In genomic region chr4:83293305-83294046, GRCh38 we compare ENCODE assay signal across 29 cellular contexts. TPM values are rescaled to one million over a fixed set of nuclear protein-coding genes. Genes with fewer than 3 reads are reported as not detected.
DNase-seq lines count a peak whose midpoint lies in the region; ATAC-seq and TF ChIP-seq lines count a peak whose summit lies in the region.
"Had no signal": no experiment of that assay in that cellular context is flagged by ENCODE, and none has a peak within 500 bp of the region (broad histone marks: within the 10 kb centered on the region; RNA-seq: fewer than 3 reads in every experiment).

No MANE protein-coding gene starts in this region.

- H3K36me3 Mint-ChIP-seq in activated naive CD4-positive, alpha-beta T cell treated with anti-CD3 and anti-CD28 coated beads, Interleukin-2, amount 10 ng/mL, durations not matched to agents 7 days and 5 days: peaks cover 22% of the 10 kb centered on the region
- H3K36me3 Mint-ChIP-seq in T-helper 17 cell (ENCODE audit: low read depth): peaks cover 3% of the 10 kb centered on the region
- no peaks in the 10 kb centered on the region for H3K36me3 Mint-ChIP-seq in stimulated activated effector memory CD8-positive, alpha-beta T cell treated with anti-CD3 and anti-CD28 coated beads, Interleukin-12 subunit alpha, Interleukin-12 subunit beta, amount 100 ng/mL, for 72 hours
- peaks cover 14% of the 10 kb centered on the region for H3K36me3 Mint-ChIP-seq in CD8-positive, alpha-beta T cell

- H3K4me2 ChIP-seq in KMS-11: peak overlapping the region; percentile 50
- H3K4me2 ChIP-seq: BLaER1, GM23338, PC-9 had no signal

- peak overlapping the region; percentile 4 for H3K27ac Mint-ChIP-seq in activated naive CD4-positive, alpha-beta T cell treated with anti-CD3 and anti-CD28 coated beads, Interleukin-2, amount 10 ng/mL, durations not matched to agents 7 days and 5 days
- H3K27ac Mint-ChIP-seq in T-helper 17 cell: peak overlapping the region; percentile 82
- H3K27ac Mint-ChIP-seq in stimulated activated effector memory CD8-positive, alpha-beta T cell treated with anti-CD3 and anti-CD28 coated beads, Interleukin-12 subunit alpha, Interleukin-12 subunit beta, amount 100 ng/mL, for 72 hours: peak overlapping the region; percentile 41
- no peak overlapping the region for H3K27ac Mint-ChIP-seq in CD8-positive, alpha-beta T cell
- H3K27ac Mint-ChIP-seq: CD4-positive, alpha-beta T cell; GM23338; H9 had no signal

- no peaks in the 10 kb centered on the region for H4K20me1 ChIP-seq in KMS-11 (ENCODE audit: insufficient read depth)
- H4K20me1 ChIP-seq: BLaER1 had no signal

- H3K4me1 Mint-ChIP-seq in activated naive CD4-positive, alpha-beta T cell treated with anti-CD3 and anti-CD28 coated beads, Interleukin-2, amount 10 ng/mL, durations not matched to agents 7 days and 5 days: peaks cover 12% of the 10 kb centered on the region
- peaks cover 15% of the 10 kb centered on the region for H3K4me1 Mint-ChIP-seq in T-helper 17 cell
- peaks cover 11% of the 10 kb centered on the region for H3K4me1 Mint-ChIP-seq in stimulated activated effector memory CD8-positive, alpha-beta T cell treated with anti-CD3 and anti-CD28 coated beads, Interleukin-12 subunit alpha, Interleukin-12 subunit beta, amount 100 ng/mL, for 72 hours
- peaks cover 12% of the 10 kb centered on the region for H3K4me1 Mint-ChIP-seq in CD8-positive, alpha-beta T cell (ENCODE audit: low read depth)
- H3K4me1 Mint-ChIP-seq: GM23338, H9 had no signal

- H2AFZ ChIP-seq in KMS-11 (ENCODE audit: low read depth): peak overlapping the region; percentile 79
- H2AFZ ChIP-seq: GM23338, PC-9 had no signal

- POLR2A ChIA-PET in CD8-positive, alpha-beta T cell (lab: Charles Lee): interaction anchor here (0.6 to 2.1 kb wide), 3 partner anchors 9 to 232 kb away, joined by 3 to 4 read pairs (median 3); partner anchors contain the start of gene COQ2

- H3K27ac ChIP-seq in KMS-11 (peak overlapping the region; percentile 50), psoas muscle (no peak overlapping the region)
- H3K27ac ChIP-seq in CD8-positive, alpha-beta T cell (ENCODE audit: low read depth, low read length): no peak overlapping the region
- H3K27ac ChIP-seq: BLaER1, PC-9 had no signal

- H3K27me3 ChIP-seq in KMS-11 (ENCODE audit: insufficient read depth, low read depth) (no peaks in the 10 kb centered on the region), psoas muscle (ENCODE audit: insufficient read depth in 3 of 3, low read length in 2 of 3) (no peaks in the 10 kb centered on the region)
- no peaks in the 10 kb centered on the region for H3K27me3 ChIP-seq in CD8-positive, alpha-beta T cell (ENCODE audit: insufficient read depth, low read length)
- H3K27me3 ChIP-seq: BLaER1 had no signal

- peak overlapping the region; percentile 9; the same call in 1 of the 2 replicates for H3K9ac ChIP-seq in KMS-11
- H3K9ac ChIP-seq: BLaER1 had no signal

- intact Hi-C loops in psoas muscle (cut with DNase I): no loop called here
- intact Hi-C loops in CD8-positive, alpha-beta T cell (cut with DNase I, micrococcal nuclease): no loop called here

- H3K9me3 Mint-ChIP-seq in activated naive CD4-positive, alpha-beta T cell treated with anti-CD3 and anti-CD28 coated beads, Interleukin-2, amount 10 ng/mL, durations not matched to agents 7 days and 5 days: peaks cover 6% of the 10 kb centered on the region
- no peaks in the 10 kb centered on the region for H3K9me3 Mint-ChIP-seq in stimulated activated effector memory CD8-positive, alpha-beta T cell treated with anti-CD3 and anti-CD28 coated beads, Interleukin-12 subunit alpha, Interleukin-12 subunit beta, amount 100 ng/mL, for 72 hours
- H3K9me3 Mint-ChIP-seq in CD8-positive, alpha-beta T cell: no peaks in the 10 kb centered on the region
- H3K9me3 Mint-ChIP-seq: CD4-positive, alpha-beta T cell had no signal

- CTCF ChIA-PET in activated naive CD4-positive, alpha-beta T cell treated with anti-CD3 and anti-CD28 coated beads, Interleukin-2, amount 10 ng/mL, durations not matched to agents 7 days and 5 days (lab: Charles Lee): interaction anchor here (1.6 to 2.6 kb wide), 3 partner anchors 9 to 95 kb away, joined by 3 to 9 read pairs (median 3); partner anchors contain the start of gene COQ2
- CTCF ChIA-PET in CD8-positive, alpha-beta T cell (lab: Charles Lee): interaction anchor here (0.9 to 1.7 kb wide), 5 partner anchors 9 to 33 kb away, joined by 3 to 6 read pairs (median 3); partner anchors contain the start of gene COQ2

- no peak for TF ChIP-seq CTCF in KMS-11 (conservative IDR thresholded peaks at IDR 0.05; ENCODE audit: low read depth, low read length)
- TF ChIP-seq CTCF in psoas muscle (IDR thresholded peaks at IDR 0.05): no peak
- TF ChIP-seq CTCF in CD8-positive, alpha-beta T cell (IDR thresholded peaks at IDR 0.05): no peak

- no peaks in the 10 kb centered on the region for H3K27me3 Mint-ChIP-seq in activated naive CD4-positive, alpha-beta T cell treated with anti-CD3 and anti-CD28 coated beads, Interleukin-2, amount 10 ng/mL, durations not matched to agents 7 days and 5 days
- no peaks in the 10 kb centered on the region for H3K27me3 Mint-ChIP-seq in T-helper 17 cell
- no peaks in the 10 kb centered on the region for H3K27me3 Mint-ChIP-seq in CD8-positive, alpha-beta T cell (ENCODE audit: low read depth)
- H3K27me3 Mint-ChIP-seq: CD4-positive, alpha-beta T cell had no signal

- H3K4me3 ChIP-seq in KMS-11 (IDR thresholded peaks at IDR 0.05; ENCODE audit: insufficient read depth, low read depth, low read length): no peak overlapping the region
- no peak overlapping the region for H3K4me3 ChIP-seq in psoas muscle
- no peak overlapping the region for H3K4me3 ChIP-seq in CD8-positive, alpha-beta T cell (ENCODE audit: low read depth, low read length)
- H3K4me3 ChIP-seq: BLaER1, GM12878, GM23338, PC-9 had no signal

- H3K36me3 ChIP-seq in KMS-11 (ENCODE audit: insufficient read depth) (no peaks in the 10 kb centered on the region), psoas muscle (ENCODE audit: insufficient read depth in 1 of 2, low read depth in 1 of 2) (no peaks in the 10 kb centered on the region)
- no peaks in the 10 kb centered on the region for H3K36me3 ChIP-seq in CD8-positive, alpha-beta T cell (ENCODE audit: insufficient read depth, low read length)

- DNase-seq in activated naive CD4-positive, alpha-beta T cell treated with anti-CD3 and anti-CD28 coated beads, Interleukin-2, amount 10 ng/mL, durations not matched to agents 7 days and 5 days: no peak
- no peak for DNase-seq in activated naive CD4-positive, alpha-beta T cell treated with anti-CD3 and anti-CD28 coated beads, Interleukin-2, amount 50 U/mL, for 16 hours
- no peak for DNase-seq in T-helper 17 cell
- no peak for DNase-seq in stimulated activated effector memory CD8-positive, alpha-beta T cell treated with anti-CD3 and anti-CD28 coated beads, Interleukin-12 subunit alpha, Interleukin-12 subunit beta, amount 100 ng/mL, for 72 hours (ENCODE audit: low spot score in 2 of 2)
- DNase-seq in psoas muscle: no peak
- DNase-seq in CD8-positive, alpha-beta T cell: no peak
- DNase-seq: CD4-positive, alpha-beta T cell; DMS 273 treated with DMSO at 0.1 percent for 48 hours; DMS79; EL; GDM1; H9; KG1; NCI-H1105; NCI-H1436 treated with DMSO at 0.1 percent for 48 hours; NCI-H187 treated with DMSO at 0.1 percent for 48 hours; NCI-H2107; NCI-H446; NCI-H524 treated with DMSO at 0.1 percent for 48 hours; NCI-H774; NK-92 treated with Interleukin-12 subunit alpha and Interleukin-12 subunit beta, amount 100 ng/mL, for 24 hours; PC-9; SHP77 treated with DMSO at 0.1 percent for 48 hours; SW 1271 had no signal

- H3K9me3 ChIP-seq in T-helper 17 cell (ENCODE audit: control insufficient read depth, low read length, poor library complexity, severe bottlenecking) (no peaks in the 10 kb centered on the region), psoas muscle (no peaks in the 10 kb centered on the region)
- no peaks in the 10 kb centered on the region for H3K9me3 ChIP-seq in CD8-positive, alpha-beta T cell (ENCODE audit: low read length)

- peak; percentile 24 for ATAC-seq in T-helper 17 cell
- ATAC-seq in stimulated activated effector memory CD8-positive, alpha-beta T cell treated with anti-CD3 and anti-CD28 coated beads, Interleukin-12 subunit alpha, Interleukin-12 subunit beta, amount 100 ng/mL, for 72 hours: no peak
- no peak for ATAC-seq in psoas muscle
- ATAC-seq in HG03135 (IDR thresholded peaks at IDR 0.05; ENCODE audit: unreplicated experiment): no peak
- ATAC-seq in CD8-positive, alpha-beta T cell: no peak
- ATAC-seq: GM12878, GM23338 had no signal

- no peaks in the 10 kb centered on the region for H3K79me2 ChIP-seq in KMS-11 (ENCODE audit: insufficient read depth, low read depth)

- H3K4me1 ChIP-seq in KMS-11 (ENCODE audit: low read depth, poor library complexity, severe bottlenecking) (peaks cover 51% of the 10 kb centered on the region), psoas muscle (no peaks in the 10 kb centered on the region)
- H3K4me1 ChIP-seq in CD8-positive, alpha-beta T cell (ENCODE audit: insufficient read depth, low read length): peaks cover 3% of the 10 kb centered on the region

- WGBS in psoas muscle, 3 donors: 78 to 81% (median 81%) methylated on average over 8 of the region's 8 CpGs

- no peak overlapping the region for H3K4me3 Mint-ChIP-seq in activated naive CD4-positive, alpha-beta T cell treated with anti-CD3 and anti-CD28 coated beads, Interleukin-2, amount 10 ng/mL, durations not matched to agents 7 days and 5 days
- peak overlapping the region; percentile 66 for H3K4me3 Mint-ChIP-seq in T-helper 17 cell
- peak overlapping the region; percentile 22 for H3K4me3 Mint-ChIP-seq in stimulated activated effector memory CD8-positive, alpha-beta T cell treated with anti-CD3 and anti-CD28 coated beads, Interleukin-12 subunit alpha, Interleukin-12 subunit beta, amount 100 ng/mL, for 72 hours
- no peak overlapping the region for H3K4me3 Mint-ChIP-seq in CD8-positive, alpha-beta T cell
- H3K4me3 Mint-ChIP-seq: CD4-positive, alpha-beta T cell; GM23338; H9 had no signal

RNA-seq across cellular contexts. Expression of gene COQ2, which starts 8.9 kb away (rescaled TPM):
- total RNA-seq in T-helper 17 cell (1 to 10 TPM; 4.7 to 5.5 TPM), psoas muscle (10 to 100 TPM; 11.6 to 29.1 (median 20.3) TPM)
- 10 to 100 TPM in 1 of 3 donors, 1 to 10 TPM in 2; 6.4 to 12.4 (median 7.6) TPM for polyA plus RNA-seq in psoas muscle
- 1 to 10 TPM; 9.0 to 9.8 TPM for total RNA-seq in CD8-positive, alpha-beta T cell

RNA-seq across cellular contexts. Expression of gene HPSE, which starts 41.2 kb away (rescaled TPM):
- 1 to 10 TPM; 7.1 to 8.6 TPM for total RNA-seq in T-helper 17 cell
- total RNA-seq in psoas muscle: under 1 TPM; 0.34 to 0.64 (median 0.43) TPM
- under 1 TPM; 0.06 to 0.13 (median 0.08) TPM for polyA plus RNA-seq in psoas muscle
- 1 to 10 TPM; 1.1 to 1.3 TPM for total RNA-seq in CD8-positive, alpha-beta T cell

Comparison
In these comparisons a context has a peak if more than half of its experiments do, and no peak if none do; other contexts are left out.
1. H3K4me3 Mint-ChIP-seq: peak in T-helper 17 cell (single experiment) and stimulated activated effector memory CD8-positive, alpha-beta T cell treated with anti-CD3 and anti-CD28 coated beads, Interleukin-12 subunit alpha, Interleukin-12 subunit beta, amount 100 ng/mL, for 72 hours (single experiment); none in activated naive CD4-positive, alpha-beta T cell treated with anti-CD3 and anti-CD28 coated beads, Interleukin-2, amount 10 ng/mL, durations not matched to agents 7 days and 5 days (single experiment) and CD8-positive, alpha-beta T cell (single experiment).